Comparison of ENCODE assay signal across 8 cellular contexts in genomic region chr2:159713691-159714585, GRCh38. TPM values are rescaled to one million over a fixed set of nuclear protein-coding genes. Genes with fewer than 3 reads are reported as not detected.
DNase-seq lines count a peak whose midpoint lies in the region; ATAC-seq and TF ChIP-seq lines count a peak whose summit lies in the region.

No MANE protein-coding gene starts in this region.

- peak overlapping the region; percentile 99 for H3K27ac Mint-ChIP-seq in activated T-cell treated with anti-CD3 and anti-CD28 coated beads, Interleukin-2, amount 50 U/mL, for 72 hours
- H3K27ac Mint-ChIP-seq in nephron progenitor cell: peak overlapping the region; percentile 100

- no peaks in the 10 kb centered on the region for H3K9me3 Mint-ChIP-seq in activated T-cell treated with anti-CD3 and anti-CD28 coated beads, Interleukin-2, amount 50 U/mL, for 72 hours
- peaks cover 4% of the 10 kb centered on the region for H3K9me3 Mint-ChIP-seq in nephron progenitor cell

- H3K4me3 ChIP-seq in effector memory CD4-positive, alpha-beta T cell (ENCODE audit: insufficient read depth, low read depth, low read length, poor library complexity, severe bottlenecking): peak overlapping the region; percentile 94

- H3K4me3 Mint-ChIP-seq in activated T-cell treated with anti-CD3 and anti-CD28 coated beads, Interleukin-2, amount 50 U/mL, for 72 hours: peak overlapping the region; percentile 96 to 100
- H3K4me3 Mint-ChIP-seq in nephron progenitor cell: peak overlapping the region; percentile 100

- no peaks in the 10 kb centered on the region for H3K27me3 Mint-ChIP-seq in activated T-cell treated with anti-CD3 and anti-CD28 coated beads, Interleukin-2, amount 50 U/mL, for 72 hours (ENCODE audit: low read depth)
- H3K27me3 Mint-ChIP-seq in nephron progenitor cell (ENCODE audit: low read depth, poor library complexity): peaks cover 3% of the 10 kb centered on the region

- no peaks in the 10 kb centered on the region for H3K27me3 ChIP-seq in effector memory CD4-positive, alpha-beta T cell (replicated peaks; ENCODE audit: control insufficient read depth, insufficient read depth, low read length, poor library complexity, severe bottlenecking)

- H3K27ac ChIP-seq in effector memory CD4-positive, alpha-beta T cell (ENCODE audit: insufficient read depth, low read length, poor library complexity, severe bottlenecking): peak overlapping the region; percentile 95

- peaks cover 19% of the 10 kb centered on the region for H3K36me3 ChIP-seq in effector memory CD4-positive, alpha-beta T cell (ENCODE audit: control insufficient read depth, insufficient read depth, low read length)

- no peak for ATAC-seq in activated T-cell treated with anti-CD3 and anti-CD28 coated beads, Interleukin-2, amount 50 U/mL, for 72 hours (replicated peaks in 1 of 2)

- H3K9me3 ChIP-seq in effector memory CD4-positive, alpha-beta T cell (ENCODE audit: control insufficient read depth, low read length): no peaks in the 10 kb centered on the region

- H3K36me3 Mint-ChIP-seq in activated T-cell treated with anti-CD3 and anti-CD28 coated beads, Interleukin-2, amount 50 U/mL, for 72 hours (ENCODE audit: insufficient read depth in 2 of 2): peaks cover 7 to 35% of the 10 kb centered on the region in 2 donors
- H3K36me3 Mint-ChIP-seq in nephron progenitor cell (ENCODE audit: low read depth): peaks cover 54% of the 10 kb centered on the region

- TF ChIP-seq CTCF in nephron progenitor cell (IDR thresholded peaks at IDR 0.05): no peak

- peaks cover 22% of the 10 kb centered on the region for H3K4me1 ChIP-seq in effector memory CD4-positive, alpha-beta T cell (ENCODE audit: control insufficient read depth, insufficient read depth, low read length, poor library complexity, severe bottlenecking)

- no peak for DNase-seq in activated T-cell treated with anti-CD3 and anti-CD28 coated beads, Interleukin-2, amount 50 U/mL, for 72 hours
- no peak for DNase-seq in activated T-cell treated with anti-CD3 and anti-CD28 coated beads, Interleukin-2, amount 50 U/mL, for 1 hour
- DNase-seq in OCI-M1 (lab: John Stamatoyannopoulos, UW): peak; percentile 31
- no peak for DNase-seq in effector memory CD4-positive, alpha-beta T cell
- DNase-seq in nephron progenitor cell: no peak
- no peak for DNase-seq in activated CD4-positive, CD25-positive, alpha-beta regulatory T cell treated with anti-CD3 and anti-CD28 coated beads, Interleukin-2, amount 50 U/mL, for 72 hours
- no peak for DNase-seq in GDM1 (lab: John Stamatoyannopoulos, UW)
- no peak for DNase-seq in COLO829 (ENCODE audit: low spot score)

- peaks cover 55% of the 10 kb centered on the region for H3K4me1 Mint-ChIP-seq in activated T-cell treated with anti-CD3 and anti-CD28 coated beads, Interleukin-2, amount 50 U/mL, for 72 hours (ENCODE audit: low read depth)
- H3K4me1 Mint-ChIP-seq in nephron progenitor cell: peaks cover 23% of the 10 kb centered on the region

RNA-seq across cellular contexts. Expression of gene MARCHF7, which starts 1.6 kb away (rescaled TPM):
- total RNA-seq in activated T-cell treated with anti-CD3 and anti-CD28 coated beads, Interleukin-2, amount 50 U/mL, for 72 hours: 100 to 1,000 TPM in 1 of 2 donors, 10 to 100 TPM in 1; 91.4 to 104 TPM
